21 cellular contexts compared by ENCODE assay signal in the genomic region with DNA sequence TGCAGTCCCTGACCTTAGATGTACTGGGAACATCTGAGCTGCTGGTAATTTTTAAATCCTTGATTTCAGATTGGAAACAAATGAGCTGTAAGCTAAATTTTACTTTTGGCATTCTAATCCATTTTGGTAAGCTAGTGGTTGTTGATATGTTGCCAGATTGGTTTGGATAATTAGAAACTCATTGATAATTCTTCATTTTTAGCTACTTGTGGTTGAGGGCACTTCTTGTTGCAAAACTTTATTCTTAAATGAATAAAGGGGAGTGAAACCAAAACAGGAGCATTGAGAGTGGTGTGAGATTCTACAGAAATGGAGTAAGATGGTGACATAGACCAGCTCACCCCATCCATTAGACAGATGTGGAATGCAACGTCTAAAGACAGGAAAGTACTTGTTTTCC.
"Had no signal": no experiment of that assay in that cellular context is flagged by ENCODE, and none has a peak within 500 bp of the region (broad histone marks: within the 10 kb centered on the region; RNA-seq: fewer than 3 reads in every experiment).

No MANE protein-coding gene starts in this region.

- H3K4me1 Mint-ChIP-seq: mesothelial cell of epicardium had no signal

- H3K4me1 ChIP-seq: esophagus muscularis mucosa, gastrocnemius medialis, heart right ventricle, left lung, lower lobe of right lung had no signal

- H3K4me3 ChIP-seq: coronary artery, dorsolateral prefrontal cortex, esophagus muscularis mucosa, gastrocnemius medialis, heart right ventricle, left lung, lower lobe of right lung, mucosa of descending colon had no signal

- H3K9me3 Mint-ChIP-seq: mesothelial cell of epicardium, naive B cell had no signal

- H3K27ac ChIP-seq: coronary artery, dorsolateral prefrontal cortex, esophagus muscularis mucosa, gastrocnemius medialis, heart right ventricle, left lung, lower lobe of right lung had no signal

- H3K27ac Mint-ChIP-seq: mesothelial cell of epicardium had no signal

- H3K9me3 ChIP-seq: esophagus muscularis mucosa, gastrocnemius medialis, heart right ventricle, left lung, lower lobe of right lung, mucosa of descending colon had no signal

- H3K4me3 Mint-ChIP-seq: mesothelial cell of epicardium, naive B cell had no signal

- H3K36me3 Mint-ChIP-seq: naive B cell had no signal

- DNase-seq: dermis blood vessel endothelial cell; dorsolateral prefrontal cortex; effector CD4-positive, alpha-beta T cell; effector memory CD4-positive, alpha-beta T cell; foreskin fibroblast; foreskin melanocyte; gastrocnemius medialis; glutamatergic neuron; head of caudate nucleus; heart right ventricle; hippocampal formation; left cardiac atrium; left lung; left ventricle myocardium superior; lower lobe of right lung; mesenchymal stem cell; mucosa of descending colon; naive B cell had no signal

- H3K27me3 ChIP-seq: dorsolateral prefrontal cortex, esophagus muscularis mucosa, gastrocnemius medialis, heart right ventricle, left lung had no signal
